In the genomic region with DNA sequence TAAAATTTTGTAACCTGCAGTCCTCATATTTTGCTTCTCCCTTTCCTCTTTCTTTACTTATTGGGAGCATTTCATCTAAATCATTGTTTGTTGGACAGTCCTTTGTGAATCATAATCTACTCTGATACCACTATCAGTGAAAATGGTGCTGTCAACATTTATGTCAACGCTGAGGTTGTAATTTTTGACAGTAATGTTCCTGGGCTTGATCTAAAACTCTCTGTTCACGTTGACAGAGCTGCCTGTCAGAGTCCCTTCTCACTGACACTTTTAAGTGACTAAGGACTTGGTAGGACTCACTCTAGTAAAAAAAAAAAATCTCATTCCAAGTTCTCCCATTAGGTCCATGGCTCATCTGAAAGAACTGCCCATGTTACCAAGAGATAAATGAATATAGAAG, we compare ENCODE assay signal across 17 cellular contexts.
DNase-seq lines count a peak whose midpoint lies in the region; ATAC-seq and TF ChIP-seq lines count a peak whose summit lies in the region.
"Had no signal": no experiment of that assay in that cellular context is flagged by ENCODE, and none has a peak within 500 bp of the region (broad histone marks: within the 10 kb centered on the region; RNA-seq: fewer than 3 reads in every experiment).

No MANE protein-coding gene starts in this region.

- H3K36me3 ChIP-seq in cardiac muscle cell (no peaks in the 10 kb centered on the region), neural progenitor cell (no peaks in the 10 kb centered on the region)
- H3K36me3 ChIP-seq: BLaER1 treated with 17β-estradiol and CSF1 and Interleukin-3, amounts not matched to agents 10 nM and 100 nM had no signal

- no peak overlapping the region for H3K4me2 ChIP-seq in neural progenitor cell
- H3K4me2 ChIP-seq: A549; BLaER1 treated with 17β-estradiol and CSF1 and Interleukin-3, amounts not matched to agents 10 nM and 100 nM had no signal

- H3K27me3 Mint-ChIP-seq in neural progenitor cell (ENCODE audit: insufficient read depth, low read depth): no peaks in the 10 kb centered on the region
- H3K27me3 Mint-ChIP-seq: B cell; CD4-positive, alpha-beta T cell had no signal

- no peak overlapping the region for H3K4me3 Mint-ChIP-seq in neural progenitor cell
- H3K4me3 Mint-ChIP-seq: B cell; CD4-positive, alpha-beta T cell; CD8-positive, alpha-beta T cell had no signal

- H3K4me1 ChIP-seq in cardiac muscle cell (ENCODE audit: low read depth) (peaks cover 10% of the 10 kb centered on the region), neural progenitor cell (no peaks in the 10 kb centered on the region)
- H3K4me1 ChIP-seq: A549; BLaER1 treated with 17β-estradiol and CSF1 and Interleukin-3, amounts not matched to agents 10 nM and 100 nM; Caco-2 had no signal

- no peak overlapping the region for H3K9ac ChIP-seq in neural progenitor cell
- H3K9ac ChIP-seq: BLaER1 treated with 17β-estradiol and CSF1 and Interleukin-3, amounts not matched to agents 10 nM and 100 nM had no signal

- H3K36me3 Mint-ChIP-seq in neural progenitor cell: no peaks in the 10 kb centered on the region
- H3K36me3 Mint-ChIP-seq: CD8-positive, alpha-beta T cell had no signal

- H3K4me3 ChIP-seq in cardiac muscle cell: no peak overlapping the region
- no peak overlapping the region for H3K4me3 ChIP-seq in neural progenitor cell
- H3K4me3 ChIP-seq: A549; BLaER1 treated with 17β-estradiol and CSF1 and Interleukin-3, amounts not matched to agents 10 nM and 100 nM had no signal

- no peak overlapping the region for H3K27ac Mint-ChIP-seq in neural progenitor cell
- H3K27ac Mint-ChIP-seq: B cell; CD4-positive, alpha-beta T cell; CD8-positive, alpha-beta T cell had no signal

- peak overlapping the region; percentile 7 for H3K27ac ChIP-seq in cardiac muscle cell
- no peak overlapping the region for H3K27ac ChIP-seq in neural progenitor cell
- H3K27ac ChIP-seq: 22Rv1; A549; BLaER1 treated with 17β-estradiol and CSF1 and Interleukin-3, amounts not matched to agents 10 nM and 100 nM; C4-2B had no signal

- peak in 1 of 2 donors; percentile 6 for DNase-seq in cardiac muscle cell (ENCODE audit: low read depth in 1 of 2, low spot score in 1 of 2)
- DNase-seq in cardiac septum (ENCODE audit: low spot score): no peak
- no peak for DNase-seq in neural progenitor cell (ENCODE audit: low spot score)
- DNase-seq: AML-193; Caco-2; Calu3; CD4-positive, alpha-beta T cell; CD8-positive, alpha-beta T cell; DMS79 treated with DMSO at 0.1 percent for 48 hours; GF-D8 had no signal

- no peaks in the 10 kb centered on the region for H3K27me3 ChIP-seq in cardiac muscle cell
- H3K27me3 ChIP-seq in neural progenitor cell: no peaks in the 10 kb centered on the region
- H3K27me3 ChIP-seq: BLaER1 treated with 17β-estradiol and CSF1 and Interleukin-3, amounts not matched to agents 10 nM and 100 nM had no signal

- intact Hi-C loops in cardiac septum (cut with DNase I): no loop called here

- ATAC-seq in GM21717 (IDR thresholded peaks at IDR 0.05; ENCODE audit: unreplicated experiment): no peak
- no peak for ATAC-seq in GM21529 (IDR thresholded peaks at IDR 0.05; ENCODE audit: unreplicated experiment)
- ATAC-seq: A549; CD8-positive, alpha-beta T cell had no signal

- no peaks in the 10 kb centered on the region for H3F3A ChIP-seq in neural progenitor cell (ENCODE audit: low read depth)

- H3K9me3 Mint-ChIP-seq in neural progenitor cell: no peaks in the 10 kb centered on the region

- TF ChIP-seq CTCF in cardiac muscle cell (IDR thresholded peaks at IDR 0.05; ENCODE audit: low read depth, low read length): no peak
- TF ChIP-seq CTCF in neural progenitor cell (IDR thresholded peaks at IDR 0.05): no peak

- H3K9me3 ChIP-seq in cardiac muscle cell (ENCODE audit: low read depth) (no peaks in the 10 kb centered on the region), neural progenitor cell (ENCODE audit: low read depth) (peaks cover 7% of the 10 kb centered on the region)
- H3K9me3 ChIP-seq: A549; BLaER1 treated with 17β-estradiol and CSF1 and Interleukin-3, amounts not matched to agents 10 nM and 100 nM; Caco-2 had no signal

- H2AFZ ChIP-seq in neural progenitor cell (replicated peaks): peak overlapping the region; percentile 36

- no peaks in the 10 kb centered on the region for H3K79me2 ChIP-seq in neural progenitor cell (ENCODE audit: low read depth)

- H3K4me1 Mint-ChIP-seq in neural progenitor cell: no peaks in the 10 kb centered on the region
- H3K4me1 Mint-ChIP-seq: B cell had no signal

- no peaks in the 10 kb centered on the region for H4K20me1 ChIP-seq in neural progenitor cell (ENCODE audit: low read depth)
- H4K20me1 ChIP-seq: BLaER1 treated with 17β-estradiol and CSF1 and Interleukin-3, amounts not matched to agents 10 nM and 100 nM had no signal
